ENCODE assay signal across 22 cellular contexts in the genomic region with DNA sequence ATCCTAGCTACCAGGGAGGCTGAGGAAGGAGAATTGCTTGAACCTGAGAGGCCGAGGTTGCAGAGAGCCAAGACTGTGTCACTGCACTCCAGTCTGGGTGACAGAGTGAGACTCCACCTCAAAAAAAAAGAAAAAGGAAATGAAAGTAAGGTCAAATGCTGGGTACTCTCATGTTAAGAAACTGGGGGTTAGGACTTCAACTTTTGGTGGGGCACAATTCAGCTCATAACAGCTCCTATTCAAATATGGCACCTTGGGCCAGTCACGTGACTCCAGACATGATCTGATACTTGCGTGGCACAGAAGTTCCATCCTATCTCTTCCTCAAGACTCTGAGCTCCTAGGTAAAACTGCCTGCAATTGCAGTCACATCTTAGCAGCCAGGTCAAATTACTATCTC.
"Had no signal": no experiment of that assay in that cellular context is flagged by ENCODE, and none has a peak within 500 bp of the region (broad histone marks: within the 10 kb centered on the region; RNA-seq: fewer than 3 reads in every experiment).

No MANE protein-coding gene starts in this region.

- H3K4me2 ChIP-seq: PC-9 had no signal

- H3K4me3 Mint-ChIP-seq: activated CD8-positive, alpha-beta T cell treated with anti-CD3 and anti-CD28 coated beads, Interleukin-2, amount 10 ng/mL, durations not matched to agents 7 days and 5 days; activated naive CD8-positive, alpha-beta T cell treated with anti-CD3 and anti-CD28 coated beads, Interleukin-2, amount 10 ng/mL, durations not matched to agents 7 days and 5 days; T-helper 1 cell treated with Interleukin-12 subunit alpha and Interleukin-12 subunit beta and Interleukin-4 antibody, amounts not matched to agents 30 μg/mL and 1 μg/mL, for 36 hours; WTC11 had no signal

- H2AFZ ChIP-seq: PC-9 had no signal

- DNase-seq: activated CD4-positive, alpha-beta T cell treated with anti-CD3 and anti-CD28 coated beads for 48 hours; activated CD4-positive, alpha-beta T cell treated with anti-CD3 and anti-CD28 coated beads, Interleukin-2, amount 50 U/mL, for 4 hours; activated CD4-positive, CD25-positive, alpha-beta regulatory T cell treated with anti-CD3 and anti-CD28 coated beads, Interleukin-2, amount 50 U/mL, for 72 hours; activated CD8-positive, alpha-beta memory T cell treated with anti-CD3 and anti-CD28 coated beads, Interleukin-2, amount 50 U/mL, for 48 hours; activated CD8-positive, alpha-beta T cell treated with anti-CD3 and anti-CD28 coated beads, Interleukin-2, amount 10 ng/mL, durations not matched to agents 7 days and 5 days; activated naive CD4-positive, alpha-beta T cell treated with anti-CD3 and anti-CD28 coated beads, Interleukin-2, amount 50 U/mL, for 16 hours; activated naive CD8-positive, alpha-beta T cell treated with anti-CD3 and anti-CD28 coated beads, Interleukin-2, amount 10 ng/mL, durations not matched to agents 7 days and 5 days; activated T-cell treated with anti-CD3 and anti-CD28 coated beads, Interleukin-2, amount 50 U/mL, for 1 hour; adrenal gland; anterior cingulate cortex; caudate nucleus; Kasumi-1; NCI-H1105; NCI-H1436; NCI-H1694 treated with DMSO at 0.1 percent for 48 hours; NCI-H2029 treated with DMSO at 0.1 percent for 48 hours; NCI-H510A treated with DMSO at 0.1 percent for 48 hours; NCI-H69; PC-9; SHP77 treated with DMSO at 0.1 percent for 48 hours had no signal

- H3K27ac ChIP-seq: adrenal gland, PC-9 had no signal

- H3K9me3 Mint-ChIP-seq: activated naive CD8-positive, alpha-beta T cell treated with anti-CD3 and anti-CD28 coated beads, Interleukin-2, amount 10 ng/mL, durations not matched to agents 7 days and 5 days; T-helper 1 cell treated with Interleukin-12 subunit alpha and Interleukin-12 subunit beta and Interleukin-4 antibody, amounts not matched to agents 30 μg/mL and 1 μg/mL, for 36 hours; WTC11 had no signal

- H3K27me3 ChIP-seq: adrenal gland had no signal

- H3K36me3 Mint-ChIP-seq: activated naive CD8-positive, alpha-beta T cell treated with anti-CD3 and anti-CD28 coated beads, Interleukin-2, amount 10 ng/mL, durations not matched to agents 7 days and 5 days; WTC11 had no signal

- H3K9me3 ChIP-seq: adrenal gland had no signal

- H3K4me1 ChIP-seq: adrenal gland had no signal

- H3K36me3 ChIP-seq: adrenal gland had no signal

- ATAC-seq: activated CD8-positive, alpha-beta T cell treated with anti-CD3 and anti-CD28 coated beads, Interleukin-2, amount 10 ng/mL, durations not matched to agents 7 days and 5 days; WTC11 had no signal

- H3K27ac Mint-ChIP-seq: activated CD8-positive, alpha-beta T cell treated with anti-CD3 and anti-CD28 coated beads, Interleukin-2, amount 10 ng/mL, durations not matched to agents 7 days and 5 days; activated naive CD8-positive, alpha-beta T cell treated with anti-CD3 and anti-CD28 coated beads, Interleukin-2, amount 10 ng/mL, durations not matched to agents 7 days and 5 days; T-helper 1 cell treated with Interleukin-12 subunit alpha and Interleukin-12 subunit beta and Interleukin-4 antibody, amounts not matched to agents 30 μg/mL and 1 μg/mL, for 36 hours; WTC11 had no signal

- H3K4me3 ChIP-seq: adrenal gland, PC-9 had no signal
